ENCODE assay signal across 27 cellular contexts in genomic region chr16:31819948-31820347, GRCh38.
"Had no signal": no experiment of that assay in that cellular context is flagged by ENCODE, and none has a peak within 500 bp of the region (broad histone marks: within the 10 kb centered on the region; RNA-seq: fewer than 3 reads in every experiment).

No MANE protein-coding gene starts in this region.

- H3K4me3 ChIP-seq: stomach, suprapubic skin, thoracic aorta, thyroid gland, tibial artery, tibial nerve, transverse colon, upper lobe of left lung, upper lobe of right lung, uterus, vagina had no signal

- H3K4me3 Mint-ChIP-seq: stimulated activated effector memory CD8-positive, alpha-beta T cell treated with anti-CD3 and anti-CD28 coated beads, Interleukin-12 subunit alpha, Interleukin-12 subunit beta, amount 100 ng/mL, for 72 hours; stimulated activated memory B cell treated with anti-CD40 and anti-IgM and Interleukin-4, amounts not matched to agents 10 μg/mL and 1 μg/mL and 100 μg/mL, for 72 hours; stimulated activated naive B cell treated with anti-CD40 and anti-IgM and Interleukin-4, amounts not matched to agents 10 μg/mL and 1 μg/mL and 100 μg/mL, for 72 hours; stimulated activated naive CD8-positive, alpha-beta T cell treated with anti-CD3 and anti-CD28 coated beads, Interleukin-15, amount 100 ng/mL, for 72 hours; stimulated activated naive CD8-positive, alpha-beta T cell treated with anti-CD3 and anti-CD28 coated beads, Interleukin-15, Interleukin-2, amounts not matched to agents 100 ng/mL and 50 ng/mL, for 24 hours; type B pancreatic cell had no signal

- H3K9me3 ChIP-seq: thoracic aorta, thyroid gland, transverse colon, upper lobe of right lung, vagina had no signal

- H3K4me1 Mint-ChIP-seq: stimulated activated effector memory CD8-positive, alpha-beta T cell treated with anti-CD3 and anti-CD28 coated beads, Interleukin-12 subunit alpha, Interleukin-12 subunit beta, amount 100 ng/mL, for 72 hours; stimulated activated memory B cell treated with anti-CD40 and anti-IgM and Interleukin-4, amounts not matched to agents 10 μg/mL and 1 μg/mL and 100 μg/mL, for 72 hours; stimulated activated naive B cell treated with anti-CD40 and anti-IgM and Interleukin-4, amounts not matched to agents 10 μg/mL and 1 μg/mL and 100 μg/mL, for 72 hours; stimulated activated naive CD8-positive, alpha-beta T cell treated with anti-CD3 and anti-CD28 coated beads, Interleukin-15, amount 100 ng/mL, for 72 hours had no signal

- H3K9me3 Mint-ChIP-seq: stimulated activated effector memory CD8-positive, alpha-beta T cell treated with anti-CD3 and anti-CD28 coated beads, Interleukin-12 subunit alpha, Interleukin-12 subunit beta, amount 100 ng/mL, for 72 hours had no signal

- H3K36me3 ChIP-seq: stomach, suprapubic skin, thoracic aorta, thyroid gland, tibial artery, tibial nerve, transverse colon, upper lobe of left lung, upper lobe of right lung, uterus, vagina had no signal

- DNase-seq: stimulated activated CD4-positive, alpha-beta T cell treated with anti-CD3 and anti-CD28 coated beads, Interleukin-2, amount 100 ng/mL, for 48 hours; stimulated activated CD4-positive, alpha-beta T cell treated with anti-CD3 and anti-CD28 coated beads, Interleukin-4, amount 100 ng/mL, for 1 hour; stimulated activated CD4-positive, alpha-beta T cell treated with anti-CD3 and anti-CD28 coated beads, Interleukin-4, amount 100 ng/mL, for 24 hours; stimulated activated CD4-positive, alpha-beta T cell treated with anti-CD3 and anti-CD28 coated beads, Interleukin-4, amount 100 ng/mL, for 4 hours; stimulated activated CD8-positive, alpha-beta memory T cell treated with anti-CD3 and anti-CD28 coated beads, Interleukin-4, amount 100 ng/mL, for 48 hours; stimulated activated naive B cell treated with anti-CD40 and anti-IgM and Interleukin-4, amounts not matched to agents 10 μg/mL and 1 μg/mL and 100 μg/mL, for 72 hours; stimulated activated naive CD4-positive, alpha-beta T cell; stimulated activated naive CD4-positive, alpha-beta T cell treated with Interleukin-2 at 50 U/mL for 16 hours; stimulated activated naive CD8-positive, alpha-beta T cell treated with anti-CD3 and anti-CD28 coated beads, Interleukin-15, amount 100 ng/mL, for 72 hours; stimulated activated naive CD8-positive, alpha-beta T cell treated with anti-CD3 and anti-CD28 coated beads, Interleukin-15, Interleukin-2, amounts not matched to agents 100 U/mL and 50 U/mL, for 24 hours; stomach; substantia nigra; thyroid gland; tibial artery; transverse colon; trophoblast cell; upper lobe of right lung; uterus had no signal

- H3K27me3 Mint-ChIP-seq: type B pancreatic cell had no signal

- H3K4me1 ChIP-seq: stomach, suprapubic skin, thyroid gland, tibial artery, tibial nerve, transverse colon, upper lobe of left lung, upper lobe of right lung, uterus, vagina had no signal

- H3K27me3 ChIP-seq: thyroid gland, tibial nerve, uterus, vagina had no signal

- H3K27ac Mint-ChIP-seq: stimulated activated effector memory CD8-positive, alpha-beta T cell treated with anti-CD3 and anti-CD28 coated beads, Interleukin-12 subunit alpha, Interleukin-12 subunit beta, amount 100 ng/mL, for 72 hours; stimulated activated memory B cell treated with anti-CD40 and anti-IgM and Interleukin-4, amounts not matched to agents 10 μg/mL and 1 μg/mL and 100 μg/mL, for 72 hours; stimulated activated naive B cell treated with anti-CD40 and anti-IgM and Interleukin-4, amounts not matched to agents 10 μg/mL and 1 μg/mL and 100 μg/mL, for 72 hours; stimulated activated naive CD8-positive, alpha-beta T cell treated with anti-CD3 and anti-CD28 coated beads, Interleukin-15, Interleukin-2, amounts not matched to agents 100 ng/mL and 50 ng/mL, for 24 hours; type B pancreatic cell had no signal

- H3K27ac ChIP-seq: stomach, suprapubic skin, thoracic aorta, thyroid gland, tibial artery, tibial nerve, transverse colon, upper lobe of left lung, upper lobe of right lung, uterus, vagina had no signal

- H3K36me3 Mint-ChIP-seq: stimulated activated effector memory CD8-positive, alpha-beta T cell treated with anti-CD3 and anti-CD28 coated beads, Interleukin-12 subunit alpha, Interleukin-12 subunit beta, amount 100 ng/mL, for 72 hours; stimulated activated naive B cell treated with anti-CD40 and anti-IgM and Interleukin-4, amounts not matched to agents 10 μg/mL and 1 μg/mL and 100 μg/mL, for 72 hours; type B pancreatic cell had no signal

- ATAC-seq: stimulated activated effector memory CD8-positive, alpha-beta T cell treated with anti-CD3 and anti-CD28 coated beads, Interleukin-12 subunit alpha, Interleukin-12 subunit beta, amount 100 ng/mL, for 72 hours; stimulated activated naive B cell treated with anti-CD40 and anti-IgM and Interleukin-4, amounts not matched to agents 10 μg/mL and 1 μg/mL and 100 μg/mL, for 72 hours; stimulated activated naive CD8-positive, alpha-beta T cell treated with anti-CD3 and anti-CD28 coated beads, Interleukin-15, amount 100 ng/mL, for 72 hours; stimulated activated naive CD8-positive, alpha-beta T cell treated with anti-CD3 and anti-CD28 coated beads, Interleukin-15, Interleukin-2, amounts not matched to agents 100 U/mL and 50 U/mL, for 24 hours; upper lobe of right lung had no signal
